ENCODE assay signal across 8 cellular contexts in genomic region chr6:31663961-31664789, GRCh38. TPM values are rescaled to one million over a fixed set of nuclear protein-coding genes. Genes with fewer than 3 reads are reported as not detected.
DNase-seq lines count a peak whose midpoint lies in the region; ATAC-seq and TF ChIP-seq lines count a peak whose summit lies in the region.

No MANE protein-coding gene starts in this region.

- H2AFZ ChIP-seq in neural progenitor cell (replicated peaks), result peak overlapping the region; percentile 88

- H3K4me1 Mint-ChIP-seq in neural progenitor cell, result peaks cover 51% of the 10 kb centered on the region

- H3F3A ChIP-seq in neural progenitor cell (ENCODE audit: low read depth), result peaks cover 38% of the 10 kb centered on the region

- H4K20me1 ChIP-seq in neural progenitor cell (ENCODE audit: low read depth), result peaks cover 10% of the 10 kb centered on the region

- H3K4me3 ChIP-seq in heart right ventricle (peak overlapping the region; percentile 56 to 98 (median 82)), epithelial cell of esophagus (ENCODE audit: low read length) (peak overlapping the region; percentile 66), neural progenitor cell (peak overlapping the region; percentile 90)

- intact Hi-C loops in heart right ventricle (cut with DNase I), result loop anchor here in 1 of 10 donors (10.0 kb wide), 1 partner anchor 1751 kb away; the partner anchor contains the start of genes CUTA and PHF1
- intact Hi-C loops in left ventricle myocardium superior (cut with micrococcal nuclease), result no loop called here

- H3K27me3 ChIP-seq in heart right ventricle (no peaks in the 10 kb centered on the region), neural progenitor cell (no peaks in the 10 kb centered on the region)

- H3K36me3 ChIP-seq in heart right ventricle, result peaks cover 0 to 48% (median 24%) of the 10 kb centered on the region in 9 donors
- H3K36me3 ChIP-seq in neural progenitor cell, result no peaks in the 10 kb centered on the region

- H3K36me3 Mint-ChIP-seq in neural progenitor cell, result peaks cover 18% of the 10 kb centered on the region

- H3K27ac ChIP-seq in heart right ventricle (peak overlapping the region; percentile 49 to 98 (median 96)), neural progenitor cell (peak overlapping the region; percentile 93)

- peaks cover 20 to 70% (median 65%) of the 10 kb centered on the region in 9 donors for H3K4me1 ChIP-seq in heart right ventricle
- H3K4me1 ChIP-seq in neural progenitor cell, result peaks cover 27% of the 10 kb centered on the region

- H3K9me3 ChIP-seq in heart right ventricle (no peaks in the 10 kb centered on the region), neural progenitor cell (ENCODE audit: low read depth) (no peaks in the 10 kb centered on the region)

- H3K27me3 Mint-ChIP-seq in neural progenitor cell (ENCODE audit: insufficient read depth, low read depth), result peaks cover 5% of the 10 kb centered on the region

- 8 to 11% methylated on average over 17 of the region's 17 CpGs for WGBS in heart right ventricle, 2 donors

- ATAC-seq in heart right ventricle, result peak in 1 of 8 donors; percentile 11
- ATAC-seq in left ventricle myocardium superior, result no peak
- ATAC-seq in SK-N-SH treated with all-trans-retinoic acid at 6 μM for 48 hours, result peak; percentile 41
- no peak for ATAC-seq in GM19035 (IDR thresholded peaks at IDR 0.05; ENCODE audit: unreplicated experiment)
- ATAC-seq in HG02642 (IDR thresholded peaks at IDR 0.05; ENCODE audit: poor library complexity, unreplicated experiment), result no peak
- ATAC-seq in HG03521 (IDR thresholded peaks at IDR 0.05; ENCODE audit: unreplicated experiment), result no peak

- H3K9me3 Mint-ChIP-seq in neural progenitor cell, result no peaks in the 10 kb centered on the region

- TF ChIP-seq CTCF in heart right ventricle (IDR thresholded peaks at IDR 0.05) (no peak), epithelial cell of esophagus (IDR thresholded peaks at IDR 0.05; ENCODE audit: insufficient read depth, low read depth, low read length, missing control alignments) (no peak), neural progenitor cell (IDR thresholded peaks at IDR 0.05) (no peak)

- H3K4me3 Mint-ChIP-seq in neural progenitor cell, result peak overlapping the region; percentile 97

- peak overlapping the region; percentile 97 for H3K27ac Mint-ChIP-seq in neural progenitor cell

- DNase-seq in heart right ventricle, result peak; percentile 29 to 56
- DNase-seq in left ventricle myocardium superior, result no peak
- DNase-seq in epithelial cell of esophagus (ENCODE audit: low read depth), result peak; percentile 77
- no peak for DNase-seq in neural progenitor cell (ENCODE audit: low spot score)

- peaks cover 70% of the 10 kb centered on the region for H3K79me2 ChIP-seq in neural progenitor cell (ENCODE audit: low read depth)

- peak overlapping the region; percentile 85 for H3K4me2 ChIP-seq in neural progenitor cell

- peak overlapping the region; percentile 54 for H3K9ac ChIP-seq in neural progenitor cell

TF ChIP-seq in SK-N-SH treated with all-trans-retinoic acid at 6 μM for 48 hours, 23 proteins besides CTCF, POLR2A, EP300 and RAD21:
- TF ChIP-seq CREB5 (CRISPR knock-in tag; IDR thresholded peaks at IDR 0.05; ENCODE audit: low read depth) (no peak), OSR1 (CRISPR knock-in tag; IDR thresholded peaks at IDR 0.05) (no peak), GLIS3 (CRISPR knock-in tag; IDR thresholded peaks at IDR 0.05) (no peak), ZNF565 (CRISPR knock-in tag; conservative IDR thresholded peaks at IDR 0.05; ENCODE audit: low read depth) (no peak), CSRNP3 (CRISPR knock-in tag; IDR thresholded peaks at IDR 0.05) (no peak), TCF4 (CRISPR knock-in tag; IDR thresholded peaks at IDR 0.05; ENCODE audit: borderline replicate concordance) (no peak)

RNA-seq across cellular contexts. Expression of gene GPANK1, which starts 0.6 kb away (rescaled TPM):
- 10 to 100 TPM; 14.5 to 23.8 (median 18.3) TPM for total RNA-seq in heart right ventricle
- polyA plus RNA-seq in heart right ventricle, result 10 to 100 TPM; 15.4 to 17.8 TPM
- total RNA-seq in left ventricle myocardium superior, result 19.2 TPM
- total RNA-seq in neural progenitor cell (ENCODE audit: low replicate concordance), result 20.2 and 21.0 TPM in 2 replicates

RNA-seq across cellular contexts. Expression of gene CSNK2B, which starts 1.7 kb away (rescaled TPM):
- total RNA-seq in heart right ventricle (100 to 1,000 TPM; 101 to 153 (median 115) TPM), left ventricle myocardium superior (111 TPM), neural progenitor cell (ENCODE audit: low replicate concordance) (126 and 190 TPM in 2 replicates)
- 100 to 1,000 TPM; 109 to 199 TPM for polyA plus RNA-seq in heart right ventricle

RNA-seq across cellular contexts. Expression of gene C6orf47, which starts 3.6 kb away (rescaled TPM):
- total RNA-seq in heart right ventricle (10 to 100 TPM; 15.9 to 23.3 (median 18.0) TPM), left ventricle myocardium superior (18.6 TPM), neural progenitor cell (ENCODE audit: low replicate concordance) (14.6 and 17.1 TPM in 2 replicates)
- polyA plus RNA-seq in heart right ventricle, result 10 to 100 TPM; 18.5 to 22.2 TPM

RNA-seq across cellular contexts. Expression of gene LY6G5B, which starts 5.6 kb away (rescaled TPM):
- total RNA-seq in heart right ventricle (1 to 10 TPM; 2.4 to 6.7 (median 3.8) TPM), left ventricle myocardium superior (3.9 TPM), neural progenitor cell (ENCODE audit: low replicate concordance) (2.8 and 8.6 TPM in 2 replicates)
- 1 to 10 TPM; 3.6 to 7.3 TPM for polyA plus RNA-seq in heart right ventricle

RNA-seq across cellular contexts. Expression of gene APOM, which starts 8.5 kb away (rescaled TPM):
- total RNA-seq in heart right ventricle (1 to 10 TPM; 1.8 to 3.9 (median 2.5) TPM), left ventricle myocardium superior (2.4 TPM), neural progenitor cell (ENCODE audit: low replicate concordance) (2.6 and 4.2 TPM in 2 replicates)
- 1 to 10 TPM; 3.2 to 7.4 TPM for polyA plus RNA-seq in heart right ventricle

Comparison
In these comparisons a context has a peak if more than half of its experiments do, and no peak if none do; other contexts are left out.
1. DNase-seq: peak in heart right ventricle (2 of 2) and epithelial cell of esophagus (single experiment); none in left ventricle myocardium superior (single experiment) and neural progenitor cell (single experiment).
2. Peak in every context shown above with its lines, with median percentiles within 50 percentile points of each other: H3K4me3 ChIP-seq.